In the genomic region with DNA sequence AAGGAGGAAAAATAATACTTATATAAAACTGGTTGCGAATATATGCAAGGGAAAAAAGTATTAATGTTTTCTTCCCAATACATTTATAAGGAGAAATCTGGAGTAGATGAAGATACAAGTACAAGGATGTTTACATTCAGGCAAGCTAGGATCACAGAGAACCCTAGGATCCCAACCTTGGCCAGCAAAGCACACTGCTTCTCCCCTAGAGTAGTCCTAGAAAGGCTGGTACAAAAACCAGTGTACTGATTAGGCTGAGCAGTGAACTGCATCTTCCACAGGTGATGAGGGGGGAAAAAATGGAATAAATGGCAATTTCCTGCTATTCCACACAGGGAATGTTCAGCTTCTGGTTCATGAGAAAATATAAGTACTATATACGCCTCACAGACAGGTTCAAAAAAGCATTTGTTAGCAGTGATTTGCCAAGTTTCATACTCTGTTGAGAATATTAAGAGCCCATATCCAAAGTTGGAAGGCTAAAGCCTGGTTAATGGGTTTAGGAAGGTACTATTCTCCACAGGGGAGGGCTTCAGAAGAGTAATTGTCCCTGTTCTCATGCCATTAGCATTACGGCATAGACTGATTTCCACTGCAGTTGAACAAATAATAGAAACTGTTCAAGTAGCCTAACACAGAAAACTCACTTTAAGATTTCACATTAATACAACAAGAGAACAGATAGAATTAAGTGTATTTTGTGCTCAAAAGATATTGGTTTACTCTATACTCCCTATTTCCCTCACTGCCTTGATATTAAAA, we compare ENCODE assay signal across 29 cellular contexts. TPM values are rescaled to one million over a fixed set of nuclear protein-coding genes. Genes with fewer than 3 reads are reported as not detected.
DNase-seq lines count a peak whose midpoint lies in the region; ATAC-seq lines count a peak whose summit lies in the region.
"Had no signal": no experiment of that assay in that cellular context is flagged by ENCODE, and none has a peak within 500 bp of the region (broad histone marks: within the 10 kb centered on the region; RNA-seq: fewer than 3 reads in every experiment).

No MANE protein-coding gene starts in this region.

- no peak overlapping the region for H3K4me3 Mint-ChIP-seq in activated T-cell treated with anti-CD3 and anti-CD28 coated beads, Interleukin-2, amount 50 U/mL, for 24 hours
- no peak overlapping the region for H3K4me3 Mint-ChIP-seq in CD4-positive, alpha-beta memory T cell
- H3K4me3 Mint-ChIP-seq in activated CD4-positive, alpha-beta memory T cell treated with anti-CD3 and anti-CD28 coated beads for 36 hours = peak overlapping the region; percentile 20
- H3K4me3 Mint-ChIP-seq: activated T-cell treated with anti-CD3 and anti-CD28 coated beads, Interleukin-2, amount 50 U/mL, for 4 hours; B cell; dendritic cell treated with granulocyte-macrophage colony-stimulating factor and Interleukin-4, amounts not matched to agents 40 ng/mL and 50 ng/mL, for 4 days; endodermal cell had no signal

- H3K14ac ChIP-seq in mesenchymal stem cell (ENCODE audit: low read length in 2 of 2) = no peak overlapping the region

- POLR2A ChIA-PET in CD4-positive, alpha-beta memory T cell (lab: Charles Lee; ENCODE audit: partially characterized antibody) = no interaction called here
- POLR2A ChIA-PET in activated CD4-positive, alpha-beta memory T cell treated with anti-CD3 and anti-CD28 coated beads for 36 hours (lab: Charles Lee) = interaction anchor here (0.7 to 1.4 kb wide), 6 partner anchors 14 to 83 kb away, joined by 3 to 9 read pairs (median 6); a partner anchor contains a TSS

- H3K4me1 ChIP-seq in CD4-positive, alpha-beta memory T cell (ENCODE audit: insufficient read depth, low read length) = no peaks in the 10 kb centered on the region
- peaks cover 1% of the 10 kb centered on the region for H3K4me1 ChIP-seq in mesenchymal stem cell (ENCODE audit: control insufficient read depth, insufficient read depth, low read depth, low read length)
- H3K4me1 ChIP-seq: left ventricle myocardium inferior, spleen, uterus had no signal

- no peak overlapping the region for H3K27ac ChIP-seq in CD4-positive, alpha-beta memory T cell (ENCODE audit: low read depth, low read length)
- peak overlapping the region; percentile 36 for H3K27ac ChIP-seq in mesenchymal stem cell (ENCODE audit: low read length, poor library complexity, severe bottlenecking)
- H3K27ac ChIP-seq: left ventricle myocardium inferior, right lobe of liver, spleen, stomach, uterus had no signal

- no peak overlapping the region for H2BK120ac ChIP-seq in mesenchymal stem cell (ENCODE audit: low read depth, low read length)

- H3K79me1 ChIP-seq in mesenchymal stem cell (replicated peaks; ENCODE audit: low read length, poor library complexity, severe bottlenecking) = peaks cover 14% of the 10 kb centered on the region

- ATAC-seq in HG02981 (IDR thresholded peaks at IDR 0.05; ENCODE audit: unreplicated experiment) = no peak

- 94% methylated on average over 2 of the region's 3 CpGs for WGBS in mesenchymal stem cell

- H3K27me3 ChIP-seq in CD4-positive, alpha-beta memory T cell (ENCODE audit: insufficient read depth, low read length) = no peaks in the 10 kb centered on the region
- no peaks in the 10 kb centered on the region for H3K27me3 ChIP-seq in mesenchymal stem cell (ENCODE audit: control insufficient read depth in 1 of 2, insufficient read depth in 1 of 2, low read length in 2 of 2)
- H3K27me3 ChIP-seq: right lobe of liver, spleen, stomach, uterus had no signal

- H3K27ac Mint-ChIP-seq in activated T-cell treated with anti-CD3 and anti-CD28 coated beads, Interleukin-2, amount 50 U/mL, for 24 hours = peak overlapping the region; percentile 90
- H3K27ac Mint-ChIP-seq in CD4-positive, alpha-beta memory T cell = peak overlapping the region in 5 of 7 donors; percentile 0 to 69 (median 53)
- peak overlapping the region; percentile 79 for H3K27ac Mint-ChIP-seq in activated CD4-positive, alpha-beta memory T cell treated with anti-CD3 and anti-CD28 coated beads for 36 hours
- H3K27ac Mint-ChIP-seq: B cell; dendritic cell treated with granulocyte-macrophage colony-stimulating factor and Interleukin-4, amounts not matched to agents 40 ng/mL and 50 ng/mL, for 4 days had no signal

- H3K9ac ChIP-seq in mesenchymal stem cell (ENCODE audit: low read length) = no peak overlapping the region

- no peak overlapping the region for H4K91ac ChIP-seq in mesenchymal stem cell (ENCODE audit: low read length)

- H2BK5ac ChIP-seq in mesenchymal stem cell (ENCODE audit: low read depth, low read length, poor library complexity, severe bottlenecking) = no peak overlapping the region

- H3K18ac ChIP-seq in mesenchymal stem cell (ENCODE audit: low read depth in 1 of 2, low read length in 2 of 2) = no peak overlapping the region

- no peaks in the 10 kb centered on the region for H3K27me3 Mint-ChIP-seq in activated T-cell treated with anti-CD3 and anti-CD28 coated beads, Interleukin-2, amount 50 U/mL, for 24 hours
- H3K27me3 Mint-ChIP-seq in CD4-positive, alpha-beta memory T cell = no peaks in the 10 kb centered on the region
- no peaks in the 10 kb centered on the region for H3K27me3 Mint-ChIP-seq in activated CD4-positive, alpha-beta memory T cell treated with anti-CD3 and anti-CD28 coated beads for 36 hours
- H3K27me3 Mint-ChIP-seq: B cell; dendritic cell treated with granulocyte-macrophage colony-stimulating factor and Interleukin-4, amounts not matched to agents 40 ng/mL and 50 ng/mL, for 4 days had no signal

- no peak overlapping the region for H2AFZ ChIP-seq in mesenchymal stem cell (ENCODE audit: low read depth, low read length)

- no peak overlapping the region for H2BK15ac ChIP-seq in mesenchymal stem cell (ENCODE audit: low read depth, poor library complexity, severe bottlenecking)

- no peak for DNase-seq in activated T-cell treated with anti-CD3 and anti-CD28 coated beads, Interleukin-2, amount 50 U/mL, for 24 hours
- DNase-seq in activated T-cell treated with anti-CD3 and anti-CD28 coated beads for 4 hours = no peak
- DNase-seq in CD4-positive, alpha-beta memory T cell = no peak
- no peak for DNase-seq in activated CD4-positive, alpha-beta memory T cell treated with anti-CD3 and anti-CD28 coated beads for 36 hours
- DNase-seq in mesenchymal stem cell = no peak
- DNase-seq in SW 1271 (lab: John Stamatoyannopoulos, UW) = no peak
- no peak for DNase-seq in UCSD-AML1 (lab: John Stamatoyannopoulos, UW; ENCODE audit: unreplicated experiment)
- DNase-seq: ACHN; activated CD4-positive, CD25-positive, alpha-beta regulatory T cell; activated CD8-positive, alpha-beta memory T cell treated with anti-CD3 and anti-CD28 coated beads for 24 hours; activated T-cell treated with anti-CD3 and anti-CD28 coated beads, Interleukin-2, amount 50 U/mL, for 4 hours; caudate nucleus; DMS 273 treated with DMSO at 0.1 percent for 48 hours; endodermal cell; islet precursor cell; KG1; left ventricle myocardium inferior; mesendoderm; NCI-H1105; NCI-H1930; NCI-H524 treated with DMSO at 0.1 percent for 48 hours; NK-92 treated with Interleukin-12 subunit alpha and Interleukin-12 subunit beta, amount 100 ng/mL, for 24 hours; right lobe of liver; spleen; stomach; uterus had no signal

- H3K9me3 ChIP-seq in CD4-positive, alpha-beta memory T cell (ENCODE audit: control insufficient read depth in 1 of 2, low read length in 2 of 2) = no peaks in the 10 kb centered on the region
- H3K9me3 ChIP-seq in mesenchymal stem cell (ENCODE audit: control insufficient read depth, low read length) = no peaks in the 10 kb centered on the region
- H3K9me3 ChIP-seq: left ventricle myocardium inferior, right lobe of liver, spleen, stomach, uterus had no signal

- H3K4ac ChIP-seq in mesenchymal stem cell (ENCODE audit: low read depth in 1 of 2, low read length in 2 of 2) = no peak overlapping the region

- no peak overlapping the region for H3K4me2 ChIP-seq in mesenchymal stem cell (ENCODE audit: low read length, poor library complexity, severe bottlenecking)

- no peaks in the 10 kb centered on the region for H3K9me3 Mint-ChIP-seq in activated T-cell treated with anti-CD3 and anti-CD28 coated beads, Interleukin-2, amount 50 U/mL, for 24 hours
- H3K9me3 Mint-ChIP-seq in CD4-positive, alpha-beta memory T cell = no peaks in the 10 kb centered on the region
- H3K9me3 Mint-ChIP-seq in activated CD4-positive, alpha-beta memory T cell treated with anti-CD3 and anti-CD28 coated beads for 36 hours = no peaks in the 10 kb centered on the region
- H3K9me3 Mint-ChIP-seq: activated T-cell treated with anti-CD3 and anti-CD28 coated beads, Interleukin-2, amount 50 U/mL, for 4 hours; dendritic cell treated with granulocyte-macrophage colony-stimulating factor and Interleukin-4, amounts not matched to agents 40 ng/mL and 50 ng/mL, for 4 days had no signal

- H3K36me3 ChIP-seq in CD4-positive, alpha-beta memory T cell (ENCODE audit: insufficient read depth, low read length) = peaks cover 18% of the 10 kb centered on the region
- H3K36me3 ChIP-seq in mesenchymal stem cell (ENCODE audit: control insufficient read depth in 1 of 2, insufficient read depth in 2 of 2, low read depth in 1 of 2, low read length in 2 of 2) = peaks cover 19 to 52% of the 10 kb centered on the region in 2 experiments
- H3K36me3 ChIP-seq: uterus had no signal

- H4K8ac ChIP-seq in mesenchymal stem cell (ENCODE audit: low read length) = no peak overlapping the region

- H2BK12ac ChIP-seq in mesenchymal stem cell (ENCODE audit: low read length in 2 of 2) = no peak overlapping the region

- no peak overlapping the region for H3K23ac ChIP-seq in mesenchymal stem cell (ENCODE audit: low read length in 2 of 2)

- peaks cover 55% of the 10 kb centered on the region for H3K4me1 Mint-ChIP-seq in activated T-cell treated with anti-CD3 and anti-CD28 coated beads, Interleukin-2, amount 50 U/mL, for 24 hours (ENCODE audit: low read depth)
- H3K4me1 Mint-ChIP-seq in CD4-positive, alpha-beta memory T cell = peaks cover 0 to 9% (median 0%) of the 10 kb centered on the region in 4 donors
- H3K4me1 Mint-ChIP-seq in activated CD4-positive, alpha-beta memory T cell treated with anti-CD3 and anti-CD28 coated beads for 36 hours (ENCODE audit: low read depth) = peaks cover 60% of the 10 kb centered on the region
- H3K4me1 Mint-ChIP-seq: B cell, endodermal cell had no signal

- intact Hi-C loops in CD4-positive, alpha-beta memory T cell (cut with micrococcal nuclease) = no loop called here
- intact Hi-C loops in activated CD4-positive, alpha-beta memory T cell treated with anti-CD3 and anti-CD28 coated beads for 36 hours (cut with micrococcal nuclease) = loop anchor here (5.0 kb wide), 1 partner anchor 314 kb away; a partner anchor contains a TSS

- H2AK5ac ChIP-seq in mesenchymal stem cell (ENCODE audit: low read length, severe bottlenecking) = no peak overlapping the region

- no peak overlapping the region for H3K4me3 ChIP-seq in CD4-positive, alpha-beta memory T cell (ENCODE audit: low read length in 2 of 2)
- H3K4me3 ChIP-seq in mesenchymal stem cell (ENCODE audit: insufficient read depth in 1 of 2, low read depth in 1 of 2, low read length in 2 of 2) = no peak overlapping the region
- H3K4me3 ChIP-seq: left ventricle myocardium inferior, right lobe of liver, spleen, stomach, uterus had no signal

- CTCF ChIA-PET in CD4-positive, alpha-beta memory T cell (lab: Charles Lee; ENCODE audit: partially characterized antibody) = no interaction called here
- CTCF ChIA-PET in activated CD4-positive, alpha-beta memory T cell treated with anti-CD3 and anti-CD28 coated beads for 36 hours (lab: Charles Lee) = interaction anchor here (0.6 to 1.3 kb wide), 7 partner anchors 10 to 81 kb away, joined by 3 to 7 read pairs (median 4); a partner anchor contains a TSS

- H3K36me3 Mint-ChIP-seq in activated T-cell treated with anti-CD3 and anti-CD28 coated beads, Interleukin-2, amount 50 U/mL, for 24 hours (ENCODE audit: low read depth) = peaks cover 79% of the 10 kb centered on the region
- peaks cover 36 to 65% of the 10 kb centered on the region in 2 donors for H3K36me3 Mint-ChIP-seq in CD4-positive, alpha-beta memory T cell
- peaks cover 39% of the 10 kb centered on the region for H3K36me3 Mint-ChIP-seq in activated CD4-positive, alpha-beta memory T cell treated with anti-CD3 and anti-CD28 coated beads for 36 hours

RNA-seq across cellular contexts. Expression of a gene that starts 10.4 kb away (rescaled TPM):
- total RNA-seq in CD4-positive, alpha-beta memory T cell = 1 to 10 TPM; 2.4 to 2.5 TPM
- polyA plus RNA-seq in CD4-positive, alpha-beta memory T cell = 1 to 10 TPM; 4.0 to 4.1 TPM
- total RNA-seq in activated CD4-positive, alpha-beta memory T cell treated with anti-CD3 and anti-CD28 coated beads for 36 hours = 1 to 10 TPM; 6.2 to 7.8 TPM
- polyA plus RNA-seq in mesenchymal stem cell (2013, experiment 1 of 2) = 4.5 TPM
- 4.7 TPM for polyA plus RNA-seq in mesenchymal stem cell (2013, experiment 2 of 2)

RNA-seq across cellular contexts. Expression of a gene that starts 14.3 kb away (rescaled TPM):
- total RNA-seq in CD4-positive, alpha-beta memory T cell = 10 to 100 TPM; 39.4 to 42.5 TPM
- polyA plus RNA-seq in CD4-positive, alpha-beta memory T cell = 10 to 100 TPM; 13.3 to 18.4 TPM
- total RNA-seq in activated CD4-positive, alpha-beta memory T cell treated with anti-CD3 and anti-CD28 coated beads for 36 hours = 10 to 100 TPM; 13.7 to 14.9 TPM
- polyA plus RNA-seq in mesenchymal stem cell (2013, experiment 1 of 2) = 13.9 TPM
- polyA plus RNA-seq in mesenchymal stem cell (2013, experiment 2 of 2) = 13.7 TPM

RNA-seq across cellular contexts. Expression of a gene that starts 47.5 kb away (rescaled TPM):
- 10 to 100 TPM; 85.0 to 86.8 TPM for total RNA-seq in CD4-positive, alpha-beta memory T cell
- polyA plus RNA-seq in CD4-positive, alpha-beta memory T cell = 100 to 1,000 TPM; 129 to 168 TPM
- total RNA-seq in activated CD4-positive, alpha-beta memory T cell treated with anti-CD3 and anti-CD28 coated beads for 36 hours = 100 to 1,000 TPM; 132 to 136 TPM
- polyA plus RNA-seq in mesenchymal stem cell (2013, experiment 1 of 2) = 265 TPM
- polyA plus RNA-seq in mesenchymal stem cell (2013, experiment 2 of 2) = 272 TPM
